Comparison of ENCODE assay signal across 22 cellular contexts in the genomic region with DNA sequence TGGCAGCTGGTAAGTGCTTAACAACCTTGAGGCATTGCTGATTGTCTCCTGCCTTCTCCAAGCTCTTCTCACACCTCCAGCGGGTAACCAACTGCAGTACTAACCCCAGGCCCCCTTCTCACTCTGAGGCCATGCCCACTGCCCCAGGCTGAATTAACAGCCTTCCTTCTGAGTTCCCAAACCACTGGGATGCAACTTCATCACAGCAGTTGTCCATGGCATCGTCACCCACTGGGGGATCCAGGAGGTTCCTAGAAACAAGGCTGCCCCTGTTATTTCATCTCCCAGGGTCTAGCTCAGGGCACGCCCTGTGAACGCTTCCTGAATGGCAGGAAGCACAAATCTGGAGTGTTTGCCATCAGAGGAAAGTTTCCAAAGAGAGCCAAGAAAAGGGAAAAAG.
"Had no signal": no experiment of that assay in that cellular context is flagged by ENCODE, and none has a peak within 500 bp of the region (broad histone marks: within the 10 kb centered on the region; RNA-seq: fewer than 3 reads in every experiment).

No MANE protein-coding gene starts in this region.

- H3K4me3 Mint-ChIP-seq: activated CD4-positive, alpha-beta memory T cell treated with anti-CD3 and anti-CD28 coated beads for 36 hours; immature natural killer cell; natural killer cell; T-helper 2 cell treated with Interferon-gamma antibody and Interleukin-4, amounts not matched to agents 5 μg/mL and 100 μg/mL, for 36 hours had no signal

- H3K27me3 ChIP-seq: brain microvascular endothelial cell, heart right ventricle, right lobe of liver, thyroid gland had no signal

- H3K27me3 Mint-ChIP-seq: activated CD4-positive, alpha-beta memory T cell treated with anti-CD3 and anti-CD28 coated beads for 36 hours had no signal

- H3K27ac Mint-ChIP-seq: activated CD4-positive, alpha-beta memory T cell treated with anti-CD3 and anti-CD28 coated beads for 36 hours; activated T-helper 2 cell treated with anti-CD3 and anti-CD28 coated beads, Interferon-gamma antibody, Interleukin-2, Interleukin-4, amounts not matched to agents 10 μg/mL and 5 μg/mL and 100 μg/mL, durations not matched to agents 14 hours and 24 hours and 36 hours; T-helper 2 cell treated with Interferon-gamma antibody and Interleukin-4, amounts not matched to agents 5 μg/mL and 100 μg/mL, for 36 hours had no signal

- H3K4me1 ChIP-seq: parathyroid adenoma, right lobe of liver, thyroid gland had no signal

- H3K36me3 ChIP-seq: brain microvascular endothelial cell, thyroid gland had no signal

- H3K27ac ChIP-seq: brain microvascular endothelial cell, esophagus muscularis mucosa, parathyroid adenoma, right lobe of liver, thyroid gland had no signal

- H3K4me3 ChIP-seq: esophagus muscularis mucosa, heart right ventricle, right lobe of liver, thyroid gland had no signal

- H3K9me3 ChIP-seq: esophagus muscularis mucosa, heart right ventricle, right lobe of liver, thyroid gland had no signal

- FAIRE-seq: small intestine, TTC549 had no signal

- ATAC-seq: natural killer cell had no signal

- DNase-seq: activated CD4-positive, alpha-beta memory T cell treated with anti-CD3 and anti-CD28 coated beads for 36 hours; activated naive CD4-positive, alpha-beta T cell treated with Interleukin-2 at 50 U/mL for 16 hours; activated T-cell treated with anti-CD3 and anti-CD28 coated beads for 4 hours; anterior cingulate cortex; brain microvascular endothelial cell; central memory CD4-positive, alpha-beta T cell; cortex of kidney; effector CD8-positive, alpha-beta T cell; heart right ventricle; immature natural killer cell; left ventricle myocardium superior; natural killer cell; right lobe of liver; small intestine; stimulated activated CD4-positive, alpha-beta T cell treated with anti-CD3 and anti-CD28 coated beads, Interleukin-15, amount 100 ng/mL, for 24 hours; stimulated activated CD4-positive, alpha-beta T cell treated with anti-CD3 and anti-CD28 coated beads, Interleukin-2, amount 100 ng/mL, for 48 hours; thyroid gland had no signal

- H3K36me3 Mint-ChIP-seq: natural killer cell had no signal

- H3K9ac ChIP-seq: parathyroid adenoma had no signal

- H3K9me3 Mint-ChIP-seq: activated CD4-positive, alpha-beta memory T cell treated with anti-CD3 and anti-CD28 coated beads for 36 hours; activated T-helper 2 cell treated with anti-CD3 and anti-CD28 coated beads, Interferon-gamma antibody, Interleukin-2, Interleukin-4, amounts not matched to agents 10 μg/mL and 5 μg/mL and 100 μg/mL, durations not matched to agents 14 hours and 24 hours and 36 hours; immature natural killer cell; natural killer cell; T-helper 2 cell treated with Interferon-gamma antibody and Interleukin-4, amounts not matched to agents 5 μg/mL and 100 μg/mL, for 36 hours had no signal
